ENCODE assay signal across 9 cellular contexts in the genomic region with DNA sequence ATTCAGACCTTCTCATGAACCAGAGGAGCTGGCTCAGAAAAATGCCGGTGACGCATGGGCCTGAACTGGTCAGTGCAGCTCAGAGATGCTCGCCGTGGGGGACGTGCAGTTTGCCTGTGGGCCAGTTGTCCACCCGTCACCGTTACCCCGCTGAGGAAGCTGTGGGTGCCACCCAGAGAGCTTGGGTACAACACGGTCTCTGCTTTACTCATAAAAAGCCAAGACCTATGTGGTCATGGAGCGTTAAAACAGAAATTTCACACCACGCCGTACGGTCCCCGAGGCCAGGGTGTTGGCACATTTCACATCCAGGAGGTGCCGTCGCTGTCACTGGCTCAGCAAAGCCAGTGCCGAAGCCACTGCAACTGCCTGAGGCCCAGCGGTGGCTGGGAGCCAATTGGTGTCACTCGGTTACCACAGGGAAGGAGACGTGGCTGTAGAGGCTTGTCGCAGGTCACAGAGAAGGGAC.
A peak's percentile ranks its signal among the peaks of the same experiment; 100 is the strongest.
DNase-seq lines count a peak whose midpoint lies in the region; ATAC-seq and TF ChIP-seq lines count a peak whose summit lies in the region.
"Had no signal": no experiment of that assay in that cellular context is flagged by ENCODE, and none has a peak within 500 bp of the region (broad histone marks: within the 10 kb centered on the region; RNA-seq: fewer than 3 reads in every experiment).

No MANE protein-coding gene starts in this region.

- no peaks in the 10 kb centered on the region for H3K9me3 ChIP-seq in body of pancreas

- peak; percentile 58 for DNase-seq in GM10266 (ENCODE audit: extremely low spot score)
- peak; percentile 31 to 71 (median 55) for DNase-seq in body of pancreas
- DNase-seq in omental fat pad (ENCODE audit: low spot score), result peak; percentile 35
- DNase-seq in T1000 (lab: John Stamatoyannopoulos, UW), result no peak
- no peak for DNase-seq in NCI-H774 (lab: John Stamatoyannopoulos, UW)

- H3K4me3 ChIP-seq in body of pancreas, result no peak overlapping the region

- H3K36me3 ChIP-seq in body of pancreas (replicated peaks in 1 of 2; ENCODE audit: insufficient read depth in 1 of 2, low read depth in 2 of 2), result no peaks in the 10 kb centered on the region

- ATAC-seq in SK-N-SH treated with all-trans-retinoic acid at 6 μM for 48 hours (peak; percentile 15), body of pancreas (peak; percentile 31), omental fat pad (ENCODE audit: low FRiP score) (no peak), GM21367 (IDR thresholded peaks at IDR 0.05; ENCODE audit: unreplicated experiment) (no peak), HG03521 (IDR thresholded peaks at IDR 0.05; ENCODE audit: unreplicated experiment) (no peak)

- intact Hi-C loops in body of pancreas (cut with DNase I), result no loop called here

- H3K4me1 ChIP-seq in body of pancreas, result no peaks in the 10 kb centered on the region

- H3K27ac ChIP-seq in body of pancreas, result peak overlapping the region in 2 of 4 donors; percentile 51 to 80
- H3K27ac ChIP-seq: epithelial cell of prostate had no signal

- no peaks in the 10 kb centered on the region for H3K27me3 ChIP-seq in body of pancreas

- TF ChIP-seq CTCF in GM10266 (IDR thresholded peaks at IDR 0.05; ENCODE audit: control insufficient read depth, insufficient read depth, low read depth, missing control alignments), result no peak
- no peak for TF ChIP-seq CTCF in body of pancreas (IDR thresholded peaks at IDR 0.05)
- TF ChIP-seq CTCF in omental fat pad (IDR thresholded peaks at IDR 0.05), result no peak

- WGBS in body of pancreas, 2 donors, result 31 to 58% methylated on average over 7 to 20 of the region's 21 CpGs

- TF ChIP-seq POLR2A in body of pancreas (IDR thresholded peaks at IDR 0.05), result peak in 1 of 3 donors; percentile 30

TF ChIP-seq in SK-N-SH treated with all-trans-retinoic acid at 6 μM for 48 hours, 23 proteins besides CTCF, POLR2A, EP300 and RAD21:
- TF ChIP-seq ZC3H10 (CRISPR knock-in tag; IDR thresholded peaks at IDR 0.05) (no peak), TOX (CRISPR knock-in tag; IDR thresholded peaks at IDR 0.05; ENCODE audit: borderline replicate concordance) (no peak), GLIS3 (CRISPR knock-in tag; IDR thresholded peaks at IDR 0.05) (no peak), CSDC2 (CRISPR knock-in tag; IDR thresholded peaks at IDR 0.05) (no peak), ISL1 (CRISPR knock-in tag; IDR thresholded peaks at IDR 0.05) (no peak), PATZ1 (CRISPR knock-in tag; IDR thresholded peaks at IDR 0.05; ENCODE audit: borderline replicate concordance) (no peak), ARNTL (CRISPR knock-in tag; IDR thresholded peaks at IDR 0.05; ENCODE audit: borderline replicate concordance, low read depth) (no peak), ZNF8 (CRISPR knock-in tag; IDR thresholded peaks at IDR 0.05) (no peak), ZFP3 (CRISPR knock-in tag; IDR thresholded peaks at IDR 0.05) (no peak), ZNF70 (CRISPR knock-in tag; IDR thresholded peaks at IDR 0.05) (no peak), TSHZ2 (CRISPR knock-in tag; IDR thresholded peaks at IDR 0.05) (no peak)
- TF ChIP-seq, protein P1, sequence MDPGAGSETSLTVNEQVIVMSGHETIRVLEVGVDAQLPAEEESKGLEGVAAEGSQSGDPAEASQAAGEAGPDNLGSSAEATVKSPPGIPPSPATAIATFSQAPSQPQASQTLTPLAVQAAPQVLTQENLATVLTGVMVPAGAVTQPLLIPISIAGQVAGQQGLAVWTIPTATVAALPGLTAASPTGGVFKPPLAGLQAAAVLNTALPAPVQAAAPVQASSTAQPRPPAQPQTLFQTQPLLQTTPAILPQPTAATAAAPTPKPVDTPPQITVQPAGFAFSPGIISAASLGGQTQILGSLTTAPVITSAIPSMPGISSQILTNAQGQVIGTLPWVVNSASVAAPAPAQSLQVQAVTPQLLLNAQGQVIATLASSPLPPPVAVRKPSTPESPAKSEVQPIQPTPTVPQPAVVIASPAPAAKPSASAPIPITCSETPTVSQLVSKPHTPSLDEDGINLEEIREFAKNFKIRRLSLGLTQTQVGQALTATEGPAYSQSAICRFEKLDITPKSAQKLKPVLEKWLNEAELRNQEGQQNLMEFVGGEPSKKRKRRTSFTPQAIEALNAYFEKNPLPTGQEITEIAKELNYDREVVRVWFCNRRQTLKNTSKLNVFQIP (CRISPR knock-in tag; IDR thresholded peaks at IDR 0.05; ENCODE audit: borderline replicate concordance, low read depth), result no peak

Comparison
In these comparisons a context has a peak if more than half of its experiments do, and no peak if none do; other contexts are left out.
1. DNase-seq: peak in GM10266 (single experiment), body of pancreas (4 of 4) and omental fat pad (single experiment); none in T1000 (single experiment) and NCI-H774 (single experiment).
2. ATAC-seq: peak in SK-N-SH treated with all-trans-retinoic acid at 6 μM for 48 hours (single experiment) and body of pancreas (single experiment); none in omental fat pad (single experiment), GM21367 (single experiment) and HG03521 (single experiment).